1 cellular context compared by ENCODE assay signal in the genomic region with DNA sequence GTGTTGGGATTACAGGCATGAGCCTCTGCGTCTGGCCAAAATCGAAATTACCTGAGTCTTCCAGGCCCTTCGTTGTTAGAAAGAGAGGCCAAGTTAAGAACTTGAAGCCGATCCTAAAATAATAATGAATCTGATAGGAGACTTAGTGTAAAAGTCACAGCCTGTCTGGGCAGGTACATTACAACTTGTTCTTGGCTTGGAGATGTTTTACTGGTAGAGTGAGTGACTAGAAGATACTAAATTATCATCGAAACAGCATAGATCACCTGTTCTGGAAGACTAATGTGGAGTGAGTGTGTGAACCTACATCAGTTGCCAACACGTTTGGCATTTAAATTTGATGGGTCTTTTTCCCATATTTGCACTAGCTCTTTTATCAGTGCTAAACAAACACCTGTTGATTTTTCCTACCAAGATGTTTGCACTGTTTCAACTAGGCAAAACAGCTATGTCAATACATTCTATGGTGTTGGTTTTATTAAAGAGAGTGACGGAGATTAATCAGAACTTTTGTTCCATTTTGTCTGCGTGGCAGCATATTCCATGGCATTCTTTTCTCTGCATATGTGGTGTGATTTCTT.
TF ChIP-seq lines count a peak whose summit lies in the region.

No MANE protein-coding gene starts in this region.

TF ChIP-seq in WTC11, 78 proteins besides CTCF, POLR2A, EP300 and RAD21 (continued from another document):
- TF ChIP-seq E2F1 (CRISPR knock-in tag; IDR thresholded peaks at IDR 0.05) = no peak
- TF ChIP-seq SOX15 (CRISPR knock-in tag; IDR thresholded peaks at IDR 0.05) = no peak
- TF ChIP-seq, protein P1, sequence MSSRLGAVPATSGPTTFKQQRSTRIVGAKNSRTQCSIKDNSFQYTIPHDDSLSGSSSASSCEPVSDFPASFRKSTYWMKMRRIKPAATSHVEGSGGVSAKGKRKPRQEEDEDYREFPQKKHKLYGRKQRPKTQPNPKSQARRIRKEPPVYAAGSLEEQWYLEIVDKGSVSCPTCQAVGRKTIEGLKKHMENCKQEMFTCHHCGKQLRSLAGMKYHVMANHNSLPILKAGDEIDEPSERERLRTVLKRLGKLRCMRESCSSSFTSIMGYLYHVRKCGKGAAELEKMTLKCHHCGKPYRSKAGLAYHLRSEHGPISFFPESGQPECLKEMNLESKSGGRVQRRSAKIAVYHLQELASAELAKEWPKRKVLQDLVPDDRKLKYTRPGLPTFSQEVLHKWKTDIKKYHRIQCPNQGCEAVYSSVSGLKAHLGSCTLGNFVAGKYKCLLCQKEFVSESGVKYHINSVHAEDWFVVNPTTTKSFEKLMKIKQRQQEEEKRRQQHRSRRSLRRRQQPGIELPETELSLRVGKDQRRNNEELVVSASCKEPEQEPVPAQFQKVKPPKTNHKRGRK (CRISPR knock-in tag; IDR thresholded peaks at IDR 0.05; ENCODE audit: borderline replicate concordance) = no peak
- TF ChIP-seq, protein P2, sequence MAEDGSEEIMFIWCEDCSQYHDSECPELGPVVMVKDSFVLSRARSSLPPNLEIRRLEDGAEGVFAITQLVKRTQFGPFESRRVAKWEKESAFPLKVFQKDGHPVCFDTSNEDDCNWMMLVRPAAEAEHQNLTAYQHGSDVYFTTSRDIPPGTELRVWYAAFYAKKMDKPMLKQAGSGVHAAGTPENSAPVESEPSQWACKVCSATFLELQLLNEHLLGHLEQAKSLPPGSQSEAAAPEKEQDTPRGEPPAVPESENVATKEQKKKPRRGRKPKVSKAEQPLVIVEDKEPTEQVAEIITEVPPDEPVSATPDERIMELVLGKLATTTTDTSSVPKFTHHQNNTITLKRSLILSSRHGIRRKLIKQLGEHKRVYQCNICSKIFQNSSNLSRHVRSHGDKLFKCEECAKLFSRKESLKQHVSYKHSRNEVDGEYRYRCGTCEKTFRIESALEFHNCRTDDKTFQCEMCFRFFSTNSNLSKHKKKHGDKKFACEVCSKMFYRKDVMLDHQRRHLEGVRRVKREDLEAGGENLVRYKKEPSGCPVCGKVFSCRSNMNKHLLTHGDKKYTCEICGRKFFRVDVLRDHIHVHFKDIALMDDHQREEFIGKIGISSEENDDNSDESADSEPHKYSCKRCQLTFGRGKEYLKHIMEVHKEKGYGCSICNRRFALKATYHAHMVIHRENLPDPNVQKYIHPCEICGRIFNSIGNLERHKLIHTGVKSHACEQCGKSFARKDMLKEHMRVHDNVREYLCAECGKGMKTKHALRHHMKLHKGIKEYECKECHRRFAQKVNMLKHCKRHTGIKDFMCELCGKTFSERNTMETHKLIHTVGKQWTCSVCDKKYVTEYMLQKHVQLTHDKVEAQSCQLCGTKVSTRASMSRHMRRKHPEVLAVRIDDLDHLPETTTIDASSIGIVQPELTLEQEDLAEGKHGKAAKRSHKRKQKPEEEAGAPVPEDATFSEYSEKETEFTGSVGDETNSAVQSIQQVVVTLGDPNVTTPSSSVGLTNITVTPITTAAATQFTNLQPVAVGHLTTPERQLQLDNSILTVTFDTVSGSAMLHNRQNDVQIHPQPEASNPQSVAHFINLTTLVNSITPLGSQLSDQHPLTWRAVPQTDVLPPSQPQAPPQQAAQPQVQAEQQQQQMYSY (CRISPR knock-in tag; IDR thresholded peaks at IDR 0.05) = no peak
- TF ChIP-seq, protein P3, sequence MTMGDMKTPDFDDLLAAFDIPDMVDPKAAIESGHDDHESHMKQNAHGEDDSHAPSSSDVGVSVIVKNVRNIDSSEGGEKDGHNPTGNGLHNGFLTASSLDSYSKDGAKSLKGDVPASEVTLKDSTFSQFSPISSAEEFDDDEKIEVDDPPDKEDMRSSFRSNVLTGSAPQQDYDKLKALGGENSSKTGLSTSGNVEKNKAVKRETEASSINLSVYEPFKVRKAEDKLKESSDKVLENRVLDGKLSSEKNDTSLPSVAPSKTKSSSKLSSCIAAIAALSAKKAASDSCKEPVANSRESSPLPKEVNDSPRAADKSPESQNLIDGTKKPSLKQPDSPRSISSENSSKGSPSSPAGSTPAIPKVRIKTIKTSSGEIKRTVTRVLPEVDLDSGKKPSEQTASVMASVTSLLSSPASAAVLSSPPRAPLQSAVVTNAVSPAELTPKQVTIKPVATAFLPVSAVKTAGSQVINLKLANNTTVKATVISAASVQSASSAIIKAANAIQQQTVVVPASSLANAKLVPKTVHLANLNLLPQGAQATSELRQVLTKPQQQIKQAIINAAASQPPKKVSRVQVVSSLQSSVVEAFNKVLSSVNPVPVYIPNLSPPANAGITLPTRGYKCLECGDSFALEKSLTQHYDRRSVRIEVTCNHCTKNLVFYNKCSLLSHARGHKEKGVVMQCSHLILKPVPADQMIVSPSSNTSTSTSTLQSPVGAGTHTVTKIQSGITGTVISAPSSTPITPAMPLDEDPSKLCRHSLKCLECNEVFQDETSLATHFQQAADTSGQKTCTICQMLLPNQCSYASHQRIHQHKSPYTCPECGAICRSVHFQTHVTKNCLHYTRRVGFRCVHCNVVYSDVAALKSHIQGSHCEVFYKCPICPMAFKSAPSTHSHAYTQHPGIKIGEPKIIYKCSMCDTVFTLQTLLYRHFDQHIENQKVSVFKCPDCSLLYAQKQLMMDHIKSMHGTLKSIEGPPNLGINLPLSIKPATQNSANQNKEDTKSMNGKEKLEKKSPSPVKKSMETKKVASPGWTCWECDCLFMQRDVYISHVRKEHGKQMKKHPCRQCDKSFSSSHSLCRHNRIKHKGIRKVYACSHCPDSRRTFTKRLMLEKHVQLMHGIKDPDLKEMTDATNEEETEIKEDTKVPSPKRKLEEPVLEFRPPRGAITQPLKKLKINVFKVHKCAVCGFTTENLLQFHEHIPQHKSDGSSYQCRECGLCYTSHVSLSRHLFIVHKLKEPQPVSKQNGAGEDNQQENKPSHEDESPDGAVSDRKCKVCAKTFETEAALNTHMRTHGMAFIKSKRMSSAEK (CRISPR knock-in tag; IDR thresholded peaks at IDR 0.05; ENCODE audit: borderline replicate concordance) = no peak
- TF ChIP-seq MYBL2 (CRISPR knock-in tag; IDR thresholded peaks at IDR 0.05) = no peak
